In genomic region chrX:54481751-54482150, GRCh38 we compare ENCODE assay signal across 1 cellular context.
TF ChIP-seq lines count a peak whose summit lies in the region.

No MANE protein-coding gene starts in this region.

TF ChIP-seq in WTC11, 78 proteins besides CTCF, POLR2A, EP300 and RAD21 (continued from another document):
- TF ChIP-seq PRDM15 (CRISPR knock-in tag; IDR thresholded peaks at IDR 0.05) (no peak), ZNF512 (CRISPR knock-in tag; IDR thresholded peaks at IDR 0.05; ENCODE audit: borderline replicate concordance) (no peak), GRHL2 (CRISPR knock-in tag; IDR thresholded peaks at IDR 0.05; ENCODE audit: insufficient replicate concordance, severe bottlenecking) (no peak), CDX4 (CRISPR knock-in tag; IDR thresholded peaks at IDR 0.05; ENCODE audit: borderline replicate concordance) (no peak), JAZF1 (CRISPR knock-in tag; IDR thresholded peaks at IDR 0.05) (no peak), NR1H2 (CRISPR knock-in tag; IDR thresholded peaks at IDR 0.05) (no peak), USF2 (CRISPR knock-in tag; IDR thresholded peaks at IDR 0.05) (no peak), NFE2L1 (CRISPR knock-in tag; IDR thresholded peaks at IDR 0.05) (no peak), RELA (CRISPR knock-in tag; IDR thresholded peaks at IDR 0.05; ENCODE audit: borderline replicate concordance) (no peak), CREB1 (CRISPR knock-in tag; IDR thresholded peaks at IDR 0.05) (no peak), PREB (CRISPR knock-in tag; IDR thresholded peaks at IDR 0.05; ENCODE audit: borderline replicate concordance) (no peak), ETV6 (CRISPR knock-in tag; IDR thresholded peaks at IDR 0.05) (no peak), GABPB1 (CRISPR knock-in tag; IDR thresholded peaks at IDR 0.05) (no peak), RORB (CRISPR knock-in tag; IDR thresholded peaks at IDR 0.05) (no peak), NFATC4 (CRISPR knock-in tag; IDR thresholded peaks at IDR 0.05) (no peak), MYBL2 (CRISPR knock-in tag; IDR thresholded peaks at IDR 0.05) (no peak), NFYB (CRISPR knock-in tag; conservative IDR thresholded peaks at IDR 0.05; ENCODE audit: low read depth) (no peak)
